ENCODE assay signal across 10 cellular contexts in the genomic region with DNA sequence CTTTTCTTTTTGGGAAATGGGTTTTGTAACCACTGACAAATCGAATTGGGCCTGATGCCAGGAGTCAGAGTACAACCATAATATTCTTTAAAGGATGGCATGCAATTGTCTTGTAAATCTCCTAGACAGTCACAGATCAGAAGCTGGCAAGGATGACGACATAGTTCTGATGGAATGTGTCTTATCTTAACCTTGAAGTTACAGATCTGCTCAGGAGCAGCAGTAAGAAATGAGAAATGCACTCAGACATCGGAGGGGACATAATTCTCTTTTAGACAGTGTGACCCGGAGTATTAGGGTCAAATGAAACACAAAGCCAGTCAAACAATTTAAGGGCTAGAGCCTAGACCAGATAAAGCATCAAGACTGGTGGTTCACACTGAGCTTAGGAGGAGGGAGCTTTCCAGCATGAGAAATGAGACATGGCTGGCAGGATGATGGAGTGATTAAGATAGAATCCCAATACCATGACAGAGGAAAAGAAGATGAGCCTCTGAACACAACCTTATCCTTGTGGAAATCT. TPM values are rescaled to one million over a fixed set of nuclear protein-coding genes. Genes with fewer than 3 reads are reported as not detected.
DNase-seq lines count a peak whose midpoint lies in the region; ATAC-seq, FAIRE-seq and TF ChIP-seq lines count a peak whose summit lies in the region.
"Had no signal": no experiment of that assay in that cellular context is flagged by ENCODE, and none has a peak within 500 bp of the region (broad histone marks: within the 10 kb centered on the region; RNA-seq: fewer than 3 reads in every experiment).

No MANE protein-coding gene starts in this region.

- TF ChIP-seq POLR2A in A549 (IDR thresholded peaks at IDR 0.05; ENCODE audit: low read length) (no peak), adrenal gland (IDR thresholded peaks at IDR 0.05) (peak in 1 of 2 donors; percentile 26)

- TF ChIP-seq EP300 in A549 (IDR thresholded peaks at IDR 0.05) = peak in 1 of 2 experiments; percentile 49; a peak in 1 of 5 replicates

- H4K20me1 ChIP-seq in keratinocyte (ENCODE audit: control insufficient read depth, extremely low read depth, insufficient read depth, low read length) = no peaks in the 10 kb centered on the region

- peaks cover 16% of the 10 kb centered on the region for H3K79me2 ChIP-seq in keratinocyte (ENCODE audit: control insufficient read depth, insufficient read depth, low read length)

- no peak overlapping the region for H2AFZ ChIP-seq in keratinocyte (ENCODE audit: control insufficient read depth, low read length)

- H3K27ac Mint-ChIP-seq in CD8-positive, alpha-beta T cell = no peak overlapping the region
- H3K27ac Mint-ChIP-seq: memory B cell had no signal

- WGBS in A549 (ENCODE audit: missing lambda C conversion rate) = 7% methylated on average over 4 of the region's 4 CpGs
- WGBS in adrenal gland, 4 donors = 6 to 14% (median 12%) methylated on average over 4 of the region's 4 CpGs

- POLR2A ChIA-PET in A549 (lab: Yijun Ruan, JAX) = interaction anchor here (1.0 to 2.3 kb wide), 5 partner anchors 11 to 63 kb away, joined by 3 to 28 read pairs (median 4); partner anchors contain the start of genes CBX5, COPZ1 and HNRNPA1
- POLR2A ChIA-PET in CD8-positive, alpha-beta T cell (lab: Charles Lee) = no interaction called here

- TF ChIP-seq RAD21 in A549 (conservative IDR thresholded peaks at IDR 0.05 in 1 of 2, IDR thresholded peaks at IDR 0.05 in 1 of 2) = peak in 1 of 2 experiments; percentile 7; a peak in 1 of 5 replicates

- peaks cover 24% of the 10 kb centered on the region for H3K4me1 Mint-ChIP-seq in CD8-positive, alpha-beta T cell (ENCODE audit: low read depth)

- H3K9me1 ChIP-seq in keratinocyte (ENCODE audit: control insufficient read depth, extremely low read depth, insufficient read depth, low read length) = no peaks in the 10 kb centered on the region

- TF ChIP-seq CTCF in A549 (IDR thresholded peaks at IDR 0.05) (no peak), adrenal gland (IDR thresholded peaks at IDR 0.05) (no peak), keratinocyte (optimal IDR thresholded peaks at IDR 0.05 in 1 of 3, IDR thresholded peaks at IDR 0.05 in 1 of 3, conservative IDR thresholded peaks at IDR 0.05 in 1 of 3; ENCODE audit: extremely low read depth in 1 of 3, insufficient read depth in 2 of 3, low read length in 3 of 3) (no peak)
- TF ChIP-seq CTCF in CD8-positive, alpha-beta T cell (IDR thresholded peaks at IDR 0.05) = no peak

- H3K4me3 ChIP-seq in A549 (no peak overlapping the region), adrenal gland (no peak overlapping the region), keratinocyte (ENCODE audit: control insufficient read depth in 2 of 3, extremely low read depth in 1 of 3, insufficient read depth in 2 of 3, low read depth in 1 of 3, low read length in 3 of 3) (no peak overlapping the region)
- no peak overlapping the region for H3K4me3 ChIP-seq in CD8-positive, alpha-beta T cell (ENCODE audit: low read depth, low read length)

- H3K36me3 Mint-ChIP-seq in CD8-positive, alpha-beta T cell = peaks cover 5% of the 10 kb centered on the region
- H3K36me3 Mint-ChIP-seq: memory B cell had no signal

- CTCF ChIA-PET in A549 (lab: Yijun Ruan, JAX) = interaction anchor here (0.7 to 4.9 kb wide), 9 partner anchors 8 to 108 kb away, joined by 3 to 50 read pairs (median 3); partner anchors contain the start of gene COPZ1
- CTCF ChIA-PET in CD8-positive, alpha-beta T cell (lab: Charles Lee) = interaction anchor here (1.0 to 2.1 kb wide), 5 partner anchors 11 to 137 kb away, joined by 3 to 7 read pairs (median 4); no protein-coding TSS in a partner anchor

- H3K36me3 ChIP-seq in adrenal gland (replicated peaks in 1 of 2) (no peaks in the 10 kb centered on the region), keratinocyte (ENCODE audit: control insufficient read depth in 2 of 2, extremely low read depth in 1 of 2, insufficient read depth in 2 of 2, low read length in 2 of 2) (peaks cover 0 to under 1% of the 10 kb centered on the region in 2 experiments)
- no peaks in the 10 kb centered on the region for H3K36me3 ChIP-seq in CD8-positive, alpha-beta T cell (ENCODE audit: insufficient read depth, low read length)

- H3K9ac ChIP-seq in keratinocyte (ENCODE audit: control insufficient read depth, extremely low read depth, insufficient read depth, low read length) = no peak overlapping the region

- H3K9me3 Mint-ChIP-seq in CD8-positive, alpha-beta T cell = no peaks in the 10 kb centered on the region
- H3K9me3 Mint-ChIP-seq: memory B cell had no signal

- no peaks in the 10 kb centered on the region for H3K27me3 ChIP-seq in adrenal gland
- no peaks in the 10 kb centered on the region for H3K27me3 ChIP-seq in keratinocyte (ENCODE audit: control insufficient read depth, extremely low read depth, insufficient read depth, low read length)
- H3K27me3 ChIP-seq in CD8-positive, alpha-beta T cell (ENCODE audit: insufficient read depth, low read length) = no peaks in the 10 kb centered on the region

- ATAC-seq in A549 (peak; percentile 54 to 59; a peak in 5 of 6 replicates), HG03460 (IDR thresholded peaks at IDR 0.05; ENCODE audit: unreplicated experiment) (no peak)
- no peak for ATAC-seq in CD8-positive, alpha-beta T cell

- no peaks in the 10 kb centered on the region for H3K27me3 Mint-ChIP-seq in CD8-positive, alpha-beta T cell (ENCODE audit: low read depth)
- H3K27me3 Mint-ChIP-seq: memory B cell had no signal

- FAIRE-seq in A549 (lab: Jason Lieb, UNC) (no peak), keratinocyte (lab: Jason Lieb, UNC) (peak; percentile 46)
- FAIRE-seq: TTC549 had no signal

- dilution Hi-C loops in keratinocyte (cut with MboI; ENCODE audit: extremely low pct_ligation_motif_present, low sequenced_read_pairs) = no loop called here

- H3K4me1 ChIP-seq in A549 (peaks cover 54% of the 10 kb centered on the region), adrenal gland (replicated peaks in 1 of 2) (peaks cover 41 to 49% of the 10 kb centered on the region in 2 donors), keratinocyte (ENCODE audit: control insufficient read depth, extremely low read depth, insufficient read depth, low read length) (peaks cover 32% of the 10 kb centered on the region)
- peaks cover 13% of the 10 kb centered on the region for H3K4me1 ChIP-seq in CD8-positive, alpha-beta T cell (ENCODE audit: insufficient read depth, low read length)

- intact Hi-C loops in adrenal gland (cut with DNase I) = no loop called here
- intact Hi-C loops in CD8-positive, alpha-beta T cell (cut with DNase I, micrococcal nuclease) = no loop called here

- no peaks in the 10 kb centered on the region for H3K9me3 ChIP-seq in A549
- no peaks in the 10 kb centered on the region for H3K9me3 ChIP-seq in adrenal gland (replicated peaks in 1 of 3)
- no peaks in the 10 kb centered on the region for H3K9me3 ChIP-seq in keratinocyte (ENCODE audit: control insufficient read depth, low read depth, low read length)
- H3K9me3 ChIP-seq in CD8-positive, alpha-beta T cell (ENCODE audit: low read length) = no peaks in the 10 kb centered on the region

- peak overlapping the region; percentile 88 for H3K4me2 ChIP-seq in A549
- H3K4me2 ChIP-seq in keratinocyte (ENCODE audit: control insufficient read depth, extremely low read depth, insufficient read depth, low read depth, low read length) = no peak overlapping the region

- peak in 1 of 2 experiments; percentile 81 for DNase-seq in A549 (ENCODE audit: low read depth in 1 of 2, low spot score in 1 of 2)
- DNase-seq in HT1080 (ENCODE audit: low read depth) = peak; percentile 46
- peak; percentile 54 to 92 (median 85) for DNase-seq in adrenal gland
- DNase-seq in keratinocyte (ENCODE audit: low read depth, low spot score) = no peak
- no peak for DNase-seq in CD8-positive, alpha-beta T cell
- no peak for DNase-seq in SKM-1 (lab: John Stamatoyannopoulos, UW; ENCODE audit: unreplicated experiment)
- DNase-seq in activated CD8-positive, alpha-beta memory T cell treated with anti-CD3 and anti-CD28 coated beads for 24 hours = no peak

- H3K27ac ChIP-seq in A549 (peak overlapping the region; percentile 65 to 95), adrenal gland (peak overlapping the region; percentile 59 to 80 (median 68)), keratinocyte (ENCODE audit: control insufficient read depth, insufficient read depth, low read length) (no peak overlapping the region)
- no peak overlapping the region for H3K27ac ChIP-seq in CD8-positive, alpha-beta T cell (ENCODE audit: low read depth, low read length)

- no peak overlapping the region for H3K4me3 Mint-ChIP-seq in CD8-positive, alpha-beta T cell
- H3K4me3 Mint-ChIP-seq: memory B cell had no signal

RNA-seq across cellular contexts. Expression of gene CBX5, which starts 17.5 kb away (rescaled TPM):
- polyA plus RNA-seq in A549 (2011; rRNA removed) = 115 and 129 TPM in 2 replicates
- polyA plus RNA-seq in A549 (2012; cell fraction: cytosol; rRNA removed) = 16.4 and 19.6 TPM in 2 replicates
- 7.9 and 14.3 TPM in 2 replicates for polyA plus RNA-seq in A549 (2012; cell fraction: nucleus; rRNA removed)
- polyA plus RNA-seq in A549 (2017; fragmentation: RNase III; extraction: RNeasy Plus Mini Kit Qiagen cat#74134 plus additional on column Dnase treatment) = 38.8 to 39.5 TPM (median 39.5 TPM) in 3 replicates
- polyA minus RNA-seq in A549 (2011; rRNA and poly(A)+ RNA removed) = 125 and 142 TPM in 2 replicates
- 55.9 and 67.6 TPM in 2 replicates for total RNA-seq in HT1080 (2014; rRNA removed; shearing (Covaris generic))
- 30.8 and 34.9 TPM in 2 replicates for polyA plus RNA-seq in HT1080 (2015; cell fraction: cytosol; rRNA removed)
- polyA plus RNA-seq in HT1080 (2015; cell fraction: nucleus; rRNA removed) = 43.5 and 49.9 TPM in 2 replicates
- total RNA-seq in adrenal gland = 10 to 100 TPM; 39.4 to 88.4 (median 62.0) TPM
- polyA plus RNA-seq in adrenal gland = 10 to 100 TPM in 2 of 3 donors, 1 to 10 TPM in 1; 8.2 to 44.3 (median 10.9) TPM
- polyA plus RNA-seq in keratinocyte = 15.5 to 25.8 TPM (median 23.3 TPM) in 3 replicates
- 20.2 TPM for polyA plus RNA-seq in keratinocyte (2011; ENCODE audit: low read depth)
- 9.9 and 17.5 TPM in 2 replicates for polyA plus RNA-seq in keratinocyte (2011; cell fraction: cytosol; rRNA removed)
- polyA plus RNA-seq in keratinocyte (2011; cell fraction: nucleus; rRNA removed) = 19.6 and 22.4 TPM in 2 replicates
- polyA plus RNA-seq in keratinocyte (2012; ENCODE audit: low replicate concordance) = 9.0 and 20.1 TPM in 2 replicates
- 32.0 to 66.7 TPM (median 33.1 TPM) in 3 replicates for polyA minus RNA-seq in keratinocyte
- 20.5 TPM for polyA minus RNA-seq in keratinocyte (2011; cell fraction: cytosol; rRNA and poly(A)+ RNA removed)
- polyA minus RNA-seq in keratinocyte (2011; cell fraction: nucleus; rRNA and poly(A)+ RNA removed) = 14.8 and 32.6 TPM in 2 replicates
- total RNA-seq in CD8-positive, alpha-beta T cell = 10 to 100 TPM; 26.1 to 26.7 TPM

RNA-seq across cellular contexts. Expression of gene HNRNPA1, which starts 18.1 kb away (rescaled TPM):
- polyA plus RNA-seq in A549 (2011; rRNA removed) = 622 and 880 TPM in 2 replicates
- polyA plus RNA-seq in A549 (2012; cell fraction: cytosol; rRNA removed) = 676 and 739 TPM in 2 replicates
- 280 and 503 TPM in 2 replicates for polyA plus RNA-seq in A549 (2012; cell fraction: nucleus; rRNA removed)
- 1,469 to 1,640 TPM (median 1,479 TPM) in 3 replicates for polyA plus RNA-seq in A549 (2017; fragmentation: RNase III; extraction: RNeasy Plus Mini Kit Qiagen cat#74134 plus additional on column Dnase treatment)
- 458 and 595 TPM in 2 replicates for polyA minus RNA-seq in A549 (2011; rRNA and poly(A)+ RNA removed)
- 500 and 660 TPM in 2 replicates for total RNA-seq in HT1080 (2014; rRNA removed; shearing (Covaris generic))
- 1,998 and 2,963 TPM in 2 replicates for polyA plus RNA-seq in HT1080 (2015; cell fraction: cytosol; rRNA removed)
- polyA plus RNA-seq in HT1080 (2015; cell fraction: nucleus; rRNA removed) = 1,635 and 2,052 TPM in 2 replicates
- total RNA-seq in adrenal gland = 1,000 to 10,000 TPM in 1 of 8 donors, 100 to 1,000 TPM in 7; 257 to 1,053 (median 488) TPM
- polyA plus RNA-seq in adrenal gland = 1,000 to 10,000 TPM in 1 of 3 donors, 100 to 1,000 TPM in 2; 901 to 1,171 (median 983) TPM
- polyA plus RNA-seq in keratinocyte = 269 to 1,061 TPM (median 583 TPM) in 3 replicates
- polyA plus RNA-seq in keratinocyte (2011; ENCODE audit: low read depth) = 866 TPM
- polyA plus RNA-seq in keratinocyte (2011; cell fraction: cytosol; rRNA removed) = 514 and 556 TPM in 2 replicates
- 391 and 470 TPM in 2 replicates for polyA plus RNA-seq in keratinocyte (2011; cell fraction: nucleus; rRNA removed)
- polyA plus RNA-seq in keratinocyte (2012; ENCODE audit: low replicate concordance) = 660 and 1,102 TPM in 2 replicates
- 134 to 550 TPM (median 267 TPM) in 3 replicates for polyA minus RNA-seq in keratinocyte
- polyA minus RNA-seq in keratinocyte (2011; cell fraction: cytosol; rRNA and poly(A)+ RNA removed) = 319 TPM
- polyA minus RNA-seq in keratinocyte (2011; cell fraction: nucleus; rRNA and poly(A)+ RNA removed) = 117 and 201 TPM in 2 replicates
- 1,000 to 10,000 TPM; 1,967 to 1,977 TPM for total RNA-seq in CD8-positive, alpha-beta T cell

RNA-seq across cellular contexts. Expression of gene NFE2, which starts 38.4 kb away (rescaled TPM):
- 0.52 and 0.90 TPM in 2 replicates for polyA plus RNA-seq in A549 (2011; rRNA removed)
- polyA plus RNA-seq in A549 (2012; cell fraction: cytosol; rRNA removed) = 0.21 and 0.29 TPM in 2 replicates
- 0.32 and 0.34 TPM in 2 replicates for polyA plus RNA-seq in A549 (2012; cell fraction: nucleus; rRNA removed)
- polyA plus RNA-seq in A549 (2017; fragmentation: RNase III; extraction: RNeasy Plus Mini Kit Qiagen cat#74134 plus additional on column Dnase treatment) = 0.21 to 0.55 TPM (median 0.30 TPM) in 3 replicates
- polyA minus RNA-seq in A549 (2011; rRNA and poly(A)+ RNA removed) = 0.39 and 1.6 TPM in 2 replicates
- total RNA-seq in HT1080 (2014; rRNA removed; shearing (Covaris generic)) = 0.06 TPM in 1 of 2 replicates, not detected in the other
- 0.12 TPM in 1 of 2 replicates, not detected in the other for polyA plus RNA-seq in HT1080 (2015; cell fraction: cytosol; rRNA removed)
- 0.15 TPM in 1 of 2 replicates, not detected in the other for polyA plus RNA-seq in HT1080 (2015; cell fraction: nucleus; rRNA removed)
- total RNA-seq in adrenal gland = under 1 TPM in 2 of 8 donors, not detected in 6; 0.47 to 0.72 TPM
- under 1 TPM; 0.13 to 0.80 (median 0.34) TPM for polyA plus RNA-seq in adrenal gland
- 0.09 to 0.42 TPM (median 0.25 TPM) in 3 replicates for polyA plus RNA-seq in keratinocyte
- not detected for polyA plus RNA-seq in keratinocyte (2011; ENCODE audit: low read depth)
- 0.16 and 0.19 TPM in 2 replicates for polyA plus RNA-seq in keratinocyte (2011; cell fraction: cytosol; rRNA removed)
- polyA plus RNA-seq in keratinocyte (2011; cell fraction: nucleus; rRNA removed) = 0.20 and 0.22 TPM in 2 replicates
- 0.06 and 0.17 TPM in 2 replicates for polyA plus RNA-seq in keratinocyte (2012; ENCODE audit: low replicate concordance)
- polyA minus RNA-seq in keratinocyte = 0.10 TPM in 1 of 3 replicates, not detected in the others
- not detected for polyA minus RNA-seq in keratinocyte (2011; cell fraction: cytosol; rRNA and poly(A)+ RNA removed)
- not detected in 2 replicates for polyA minus RNA-seq in keratinocyte (2011; cell fraction: nucleus; rRNA and poly(A)+ RNA removed)
- not detected for total RNA-seq in CD8-positive, alpha-beta T cell

Comparison
In these comparisons a context has a peak if more than half of its experiments do, and no peak if none do; other contexts are left out.
1. ATAC-seq: peak in A549 (2 of 2); none in CD8-positive, alpha-beta T cell (single experiment) and HG03460 (single experiment).
2. DNase-seq: peak in HT1080 (single experiment) and adrenal gland (7 of 7); none in keratinocyte (single experiment), CD8-positive, alpha-beta T cell (0 of 7), SKM-1 (single experiment) and activated CD8-positive, alpha-beta memory T cell treated with anti-CD3 and anti-CD28 coated beads for 24 hours (single experiment).
3. H3K27ac ChIP-seq: peak in A549 (2 of 2) and adrenal gland (5 of 5); none in keratinocyte (single experiment) and CD8-positive, alpha-beta T cell (single experiment).